2 cellular contexts compared by ENCODE assay signal in the genomic region with DNA sequence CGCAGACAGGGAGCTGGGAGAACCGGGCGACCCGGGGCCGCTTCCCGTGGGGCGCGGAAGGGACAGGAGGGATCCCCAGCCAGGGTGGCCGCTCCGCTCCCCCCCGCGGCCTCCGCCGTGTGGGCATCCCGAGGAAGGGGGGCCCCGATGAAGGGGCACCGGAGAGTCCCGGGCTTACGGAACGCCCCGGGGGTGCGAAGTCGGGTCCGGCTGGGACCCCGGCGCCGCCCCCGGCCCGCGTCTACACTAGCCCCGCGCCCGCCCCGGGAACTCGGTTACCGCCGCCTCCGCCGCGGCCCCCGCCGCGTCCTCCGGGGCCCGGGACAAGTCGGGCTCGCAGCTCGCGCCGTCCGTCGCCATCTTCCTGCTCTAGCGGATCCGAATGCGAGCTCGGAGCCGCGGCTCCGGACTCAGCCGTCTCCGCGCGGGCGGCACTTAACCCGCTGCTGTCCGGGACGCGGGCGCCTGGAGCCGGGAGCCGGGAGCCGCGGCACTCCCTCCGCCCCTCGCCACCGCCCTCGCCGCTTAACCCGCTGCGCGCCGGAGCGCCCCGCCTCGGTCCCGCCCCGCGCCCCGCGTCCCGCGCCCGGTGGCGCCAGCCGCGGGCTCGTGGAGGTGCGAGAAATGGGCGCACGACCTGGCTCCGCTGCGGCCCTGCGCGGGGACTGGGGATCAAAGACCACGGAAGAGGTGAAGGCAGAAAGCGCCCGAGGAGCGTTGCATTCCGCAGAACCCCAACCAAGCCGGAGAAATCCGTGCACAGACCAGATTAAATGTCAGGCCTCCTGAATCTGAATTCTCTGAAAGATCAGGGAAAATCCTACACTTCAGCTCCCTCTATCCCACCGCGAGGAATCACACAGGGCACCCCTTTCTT.
TF ChIP-seq lines count a peak whose summit lies in the region.

Gene CTTNBP2 (minus strand): TSS at position 386 of the 877 bp plus-strand sequence. CDS start 26 bp downstream, at position 360.

TF ChIP-seq in GM23338, 12 proteins besides CTCF, POLR2A, EP300 and RAD21:
- TF ChIP-seq POLR2AphosphoS5 (IDR thresholded peaks at IDR 0.05; ENCODE audit: low read depth), result peak; percentile 31; the same call in 1 of the 2 replicates
- no peak for TF ChIP-seq EZH2phosphoT487 (IDR thresholded peaks at IDR 0.05; ENCODE audit: unreplicated experiment)
TF ChIP-seq in GM23338: peak in this region for 1.

TF ChIP-seq in SK-N-SH, 30 proteins besides CTCF, POLR2A, EP300 and RAD21:
- TF ChIP-seq YY1 (IDR thresholded peaks at IDR 0.05; ENCODE audit: low read depth) (peak; percentile 38; the same call in 1 of the 2 replicates), CHD2 (IDR thresholded peaks at IDR 0.05; ENCODE audit: low read length, partially characterized antibody) (no peak), ZBTB33 (IDR thresholded peaks at IDR 0.05; ENCODE audit: borderline replicate concordance, low read depth) (no peak), TEAD4 (IDR thresholded peaks at IDR 0.05; ENCODE audit: borderline replicate concordance, insufficient read depth) (no peak)
